ENCODE assay signal across 8 cellular contexts in genomic region chr6:117352466-117353081, GRCh38.
DNase-seq lines count a peak whose midpoint lies in the region; ATAC-seq and TF ChIP-seq lines count a peak whose summit lies in the region.

No MANE protein-coding gene starts in this region.

- H3K4me2 ChIP-seq in SK-N-SH: no peak overlapping the region

- H3K79me2 ChIP-seq in SK-N-SH (ENCODE audit: insufficient read depth): no peaks in the 10 kb centered on the region

- POLR2A ChIA-PET in SK-N-SH (lab: Yijun Ruan, JAX): no interaction called here
- POLR2A ChIA-PET in CD4-positive, alpha-beta memory T cell (lab: Charles Lee; ENCODE audit: partially characterized antibody): no interaction called here

- no peaks in the 10 kb centered on the region for H3K9me3 ChIP-seq in SK-N-SH
- H3K9me3 ChIP-seq in left lung: no peaks in the 10 kb centered on the region
- no peaks in the 10 kb centered on the region for H3K9me3 ChIP-seq in CD4-positive, alpha-beta memory T cell (ENCODE audit: control insufficient read depth in 1 of 2, low read length in 2 of 2)

- peak; percentile 46 for TF ChIP-seq RAD21 in SK-N-SH (IDR thresholded peaks at IDR 0.05; ENCODE audit: low read length)

- H3K9ac ChIP-seq in SK-N-SH: no peak overlapping the region

- no peaks in the 10 kb centered on the region for H3K4me1 ChIP-seq in SK-N-SH (ENCODE audit: control insufficient read depth in 1 of 2, insufficient read depth in 2 of 2, low read depth in 1 of 2, low read length in 1 of 2)
- no peaks in the 10 kb centered on the region for H3K4me1 ChIP-seq in left lung
- H3K4me1 ChIP-seq in CD4-positive, alpha-beta memory T cell (ENCODE audit: insufficient read depth, low read length): no peaks in the 10 kb centered on the region

- H3K27me3 Mint-ChIP-seq in CD4-positive, alpha-beta memory T cell: no peaks in the 10 kb centered on the region

- no peak for TF ChIP-seq EP300 in SK-N-SH (IDR thresholded peaks at IDR 0.05; ENCODE audit: borderline replicate concordance in 1 of 2, low read depth in 1 of 2, low read length in 1 of 2)

- no peak overlapping the region for H2AFZ ChIP-seq in SK-N-SH (ENCODE audit: low read depth)

- no peaks in the 10 kb centered on the region for H3K9me3 Mint-ChIP-seq in CD4-positive, alpha-beta memory T cell

- intact Hi-C loops in left lung (cut with DNase I): no loop called here
- intact Hi-C loops in CD4-positive, alpha-beta memory T cell (cut with micrococcal nuclease): no loop called here

- H3K27ac ChIP-seq in SK-N-SH (ENCODE audit: low read depth in 2 of 2, low read length in 1 of 2): no peak overlapping the region
- H3K27ac ChIP-seq in left lung: no peak overlapping the region
- H3K27ac ChIP-seq in CD4-positive, alpha-beta memory T cell (ENCODE audit: low read depth, low read length): no peak overlapping the region

- ATAC-seq in HG02938 (IDR thresholded peaks at IDR 0.05; ENCODE audit: unreplicated experiment): peak; percentile 85
- ATAC-seq in left lung: peak; percentile 31
- ATAC-seq in HG02642 (IDR thresholded peaks at IDR 0.05; ENCODE audit: poor library complexity, unreplicated experiment): no peak

- H3F3A ChIP-seq in SK-N-SH (replicated peaks; ENCODE audit: insufficient read depth): no peaks in the 10 kb centered on the region

- no peaks in the 10 kb centered on the region for H3K9me2 ChIP-seq in SK-N-SH

- CTCF ChIA-PET in SK-N-SH (lab: Yijun Ruan, JAX): no interaction called here
- CTCF ChIA-PET in CD4-positive, alpha-beta memory T cell (lab: Charles Lee; ENCODE audit: partially characterized antibody): no interaction called here

- H3K4me3 Mint-ChIP-seq in CD4-positive, alpha-beta memory T cell: no peak overlapping the region

- DNase-seq in NCI-H2196 (lab: John Stamatoyannopoulos, UW; ENCODE audit: unreplicated experiment): peak; percentile 13
- DNase-seq in NCI-H2196 treated with DMSO at 0.1 percent for 48 hours (lab: John Stamatoyannopoulos, UW; ENCODE audit: unreplicated experiment): no peak
- DNase-seq in SK-N-SH: no peak
- DNase-seq in left lung: no peak
- no peak for DNase-seq in CD4-positive, alpha-beta memory T cell
- no peak for DNase-seq in activated gamma-delta T cell treated with Interleukin-2 at 50 U/mL for 16 hours

- no peak overlapping the region for H3K27ac Mint-ChIP-seq in CD4-positive, alpha-beta memory T cell

- 17% methylated on average over 3 of the region's 3 CpGs for WGBS in SK-N-SH (ENCODE audit: low lambda C conversion rate)

- H4K20me1 ChIP-seq in SK-N-SH (ENCODE audit: insufficient read depth): no peaks in the 10 kb centered on the region

- no peaks in the 10 kb centered on the region for H3K36me3 Mint-ChIP-seq in CD4-positive, alpha-beta memory T cell

- H3K27me3 ChIP-seq in SK-N-SH (ENCODE audit: insufficient read depth) (no peaks in the 10 kb centered on the region), left lung (no peaks in the 10 kb centered on the region)
- H3K27me3 ChIP-seq in CD4-positive, alpha-beta memory T cell (ENCODE audit: insufficient read depth, low read length): no peaks in the 10 kb centered on the region

- peak; percentile 63 for TF ChIP-seq CTCF in SK-N-SH (IDR thresholded peaks at IDR 0.05)
- no peak for TF ChIP-seq CTCF in left lung (IDR thresholded peaks at IDR 0.05)

- H3K36me3 ChIP-seq in SK-N-SH (replicated peaks in 1 of 2; ENCODE audit: control insufficient read depth in 1 of 2, insufficient read depth in 2 of 2, low read length in 1 of 2) (no peaks in the 10 kb centered on the region), left lung (no peaks in the 10 kb centered on the region)
- H3K36me3 ChIP-seq in CD4-positive, alpha-beta memory T cell (ENCODE audit: insufficient read depth, low read length): no peaks in the 10 kb centered on the region

- H3K4me3 ChIP-seq in SK-N-SH (ENCODE audit: low read depth in 2 of 2, low read length in 1 of 2): no peak overlapping the region
- no peak overlapping the region for H3K4me3 ChIP-seq in left lung
- no peak overlapping the region for H3K4me3 ChIP-seq in CD4-positive, alpha-beta memory T cell (ENCODE audit: low read length in 2 of 2)

- no peaks in the 10 kb centered on the region for H3K4me1 Mint-ChIP-seq in CD4-positive, alpha-beta memory T cell

TF ChIP-seq in SK-N-SH, 30 proteins besides CTCF, POLR2A, EP300 and RAD21:
- TF ChIP-seq JUND (IDR thresholded peaks at IDR 0.05): no peak
- TF ChIP-seq SIN3A (IDR thresholded peaks at IDR 0.05; ENCODE audit: borderline replicate concordance, low read depth, low read length): no peak
- TF ChIP-seq EZH2phosphoT487 (IDR thresholded peaks at IDR 0.05; ENCODE audit: borderline replicate concordance, low read depth): no peak
- no peak for TF ChIP-seq GATA2 (CRISPR knock-in tag; IDR thresholded peaks at IDR 0.05)
- no peak for TF ChIP-seq RXRA (IDR thresholded peaks at IDR 0.05; ENCODE audit: borderline replicate concordance, low read depth)
- TF ChIP-seq MXI1 (IDR thresholded peaks at IDR 0.05; ENCODE audit: low read depth, low read length): no peak
- no peak for TF ChIP-seq MAX (IDR thresholded peaks at IDR 0.05; ENCODE audit: low read depth)
- TF ChIP-seq FOXM1 (IDR thresholded peaks at IDR 0.05; ENCODE audit: low read depth): no peak
- TF ChIP-seq TEAD4 (IDR thresholded peaks at IDR 0.05; ENCODE audit: borderline replicate concordance, insufficient read depth): no peak
- no peak for TF ChIP-seq USF2 (IDR thresholded peaks at IDR 0.05; ENCODE audit: borderline replicate concordance, low read depth, low read length)
- no peak for TF ChIP-seq ZBTB33 (IDR thresholded peaks at IDR 0.05; ENCODE audit: borderline replicate concordance, low read depth)
- no peak for TF ChIP-seq YY1 (IDR thresholded peaks at IDR 0.05; ENCODE audit: low read depth)
- no peak for TF ChIP-seq TCF12 (IDR thresholded peaks at IDR 0.05)
- TF ChIP-seq RFX5 (IDR thresholded peaks at IDR 0.05; ENCODE audit: low read length): no peak
- no peak for TF ChIP-seq MEF2A (IDR thresholded peaks at IDR 0.05; ENCODE audit: borderline replicate concordance, low read depth)
- no peak for TF ChIP-seq RCOR1 (IDR thresholded peaks at IDR 0.05; ENCODE audit: low read length)
- no peak for TF ChIP-seq USF1 (IDR thresholded peaks at IDR 0.05; ENCODE audit: borderline replicate concordance, low read depth)
- TF ChIP-seq REST (IDR thresholded peaks at IDR 0.05; ENCODE audit: low read depth, low read length): no peak
